ENCODE assay signal across 1 cellular context in genomic region chr17:2386400-2387085, GRCh38.
TF ChIP-seq lines count a peak whose summit lies in the region.

No MANE protein-coding gene starts in this region.

TF ChIP-seq in HepG2, 621 proteins besides CTCF, POLR2A, EP300 and RAD21:
- TF ChIP-seq AGO2 (optimal IDR thresholded peaks at IDR 0.05; ENCODE audit: low read depth, low read length) (peak; percentile 10), ZNF44 (CRISPR knock-in tag; IDR thresholded peaks at IDR 0.05) (no peak)
TF ChIP-seq in HepG2: peak in this region for 1.
